ENCODE assay signal across 8 cellular contexts in the genomic region with DNA sequence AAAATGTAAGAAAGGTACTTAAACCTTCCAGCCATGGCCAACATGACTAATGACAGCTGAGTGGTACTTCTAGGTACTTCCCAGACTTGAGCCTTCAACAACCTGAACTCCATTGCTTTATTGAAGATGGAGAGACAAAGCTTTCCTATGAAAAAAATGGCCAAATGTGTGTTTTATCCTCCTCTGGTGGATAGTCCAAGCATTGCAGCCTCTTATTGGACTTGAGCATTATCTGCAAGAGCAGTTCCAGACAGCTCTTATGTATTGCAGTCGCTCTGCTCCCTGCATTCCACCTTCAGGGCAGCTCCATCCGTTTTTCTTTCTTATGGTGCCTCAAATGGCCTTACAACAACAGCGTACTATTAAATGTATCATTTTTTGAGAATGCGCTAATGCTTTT.
A peak's percentile ranks its signal among the peaks of the same experiment; 100 is the strongest.
DNase-seq lines count a peak whose midpoint lies in the region; ATAC-seq, FAIRE-seq and TF ChIP-seq lines count a peak whose summit lies in the region.

No MANE protein-coding gene starts in this region.

- TF ChIP-seq EP300 in ovary (IDR thresholded peaks at IDR 0.05) = no peak

- intact Hi-C loops in kidney (cut with DNase I) (no loop called here), ovary (cut with DNase I) (no loop called here)

- no peak overlapping the region for H3K4me3 ChIP-seq in kidney (ENCODE audit: low read length in 2 of 2)
- H3K4me3 ChIP-seq in ovary = no peak overlapping the region

- H3K36me3 ChIP-seq in kidney (ENCODE audit: control insufficient read depth in 1 of 2, insufficient read depth in 2 of 2, low read length in 2 of 2) (no peaks in the 10 kb centered on the region), ovary (no peaks in the 10 kb centered on the region)

- DNase-seq in DMS53 (lab: John Stamatoyannopoulos, UW) (peak; percentile 84), M059J (ENCODE audit: low read depth) (peak; percentile 9), kidney (no peak), ovary (no peak), OCI-M2 (lab: John Stamatoyannopoulos, UW; ENCODE audit: unreplicated experiment) (no peak)
- no peak for DNase-seq in stimulated activated CD4-positive, alpha-beta T cell treated with anti-CD3 and anti-CD28 coated beads, Interleukin-4, amount 100 ng/mL, for 4 hours

- TF ChIP-seq CTCF in kidney (IDR thresholded peaks at IDR 0.05; ENCODE audit: borderline replicate concordance, extremely low read depth, insufficient read depth) = peak; percentile 43
- TF ChIP-seq CTCF in ovary (IDR thresholded peaks at IDR 0.05) = no peak

- no peak for TF ChIP-seq POLR2A in ovary (IDR thresholded peaks at IDR 0.05)

- 66 to 70% (median 69%) methylated on average over 4 of the region's 4 CpGs for WGBS in ovary, 3 donors

- no peaks in the 10 kb centered on the region for H3K27me3 ChIP-seq in ovary

- H3K9me3 ChIP-seq in kidney (ENCODE audit: control insufficient read depth in 1 of 2, low read length in 2 of 2) (no peaks in the 10 kb centered on the region), ovary (no peaks in the 10 kb centered on the region)

- H3K27ac ChIP-seq in kidney (ENCODE audit: low read depth in 2 of 2, low read length in 2 of 2) (no peak overlapping the region), ovary (no peak overlapping the region)

- H3K9ac ChIP-seq in kidney (ENCODE audit: low read length in 2 of 2) = no peak overlapping the region

- H3K4me1 ChIP-seq in kidney (ENCODE audit: control insufficient read depth in 1 of 2, insufficient read depth in 1 of 2, low read depth in 1 of 2, low read length in 2 of 2) = no peaks in the 10 kb centered on the region
- H3K4me1 ChIP-seq in ovary (ENCODE audit: insufficient read depth) = no peaks in the 10 kb centered on the region

- ATAC-seq in GM21360 (IDR thresholded peaks at IDR 0.05; ENCODE audit: unreplicated experiment) (peak; percentile 81), SK-N-SH treated with all-trans-retinoic acid at 6 μM for 48 hours (peak; percentile 59)

- no peak for FAIRE-seq in kidney (lab: Jason Lieb, UNC)

TF ChIP-seq in SK-N-SH treated with all-trans-retinoic acid at 6 μM for 48 hours, 23 proteins besides CTCF, POLR2A, EP300 and RAD21:
- TF ChIP-seq BACH2 (CRISPR knock-in tag; IDR thresholded peaks at IDR 0.05; ENCODE audit: borderline replicate concordance) = no peak
- no peak for TF ChIP-seq ZNF565 (CRISPR knock-in tag; conservative IDR thresholded peaks at IDR 0.05; ENCODE audit: low read depth)
- TF ChIP-seq TCF4 (CRISPR knock-in tag; IDR thresholded peaks at IDR 0.05; ENCODE audit: borderline replicate concordance) = no peak
TF ChIP-seq in SK-N-SH treated with all-trans-retinoic acid at 6 μM for 48 hours: peak in this region for 0.

Comparison
In these comparisons a context has a peak if more than half of its experiments do, and no peak if none do; other contexts are left out.
1. DNase-seq: peak in DMS53 (single experiment) and M059J (single experiment); none in kidney (single experiment), stimulated activated CD4-positive, alpha-beta T cell treated with anti-CD3 and anti-CD28 coated beads, Interleukin-4, amount 100 ng/mL, for 4 hours (0 of 2), ovary (0 of 5) and OCI-M2 (single experiment).